16 cellular contexts compared by ENCODE assay signal in genomic region chr2:88540346-88540745, GRCh38.
DNase-seq lines count a peak whose midpoint lies in the region; ATAC-seq, FAIRE-seq and TF ChIP-seq lines count a peak whose summit lies in the region.
"Had no signal": no experiment of that assay in that cellular context is flagged by ENCODE, and none has a peak within 500 bp of the region (broad histone marks: within the 10 kb centered on the region; RNA-seq: fewer than 3 reads in every experiment).

No MANE protein-coding gene starts in this region.

- POLR2A ChIA-PET in RWPE1 (lab: Yijun Ruan, JAX; ENCODE audit: low non-redundant PET), result no interaction called here

- no peak for TF ChIP-seq CTCF in RWPE1 (conservative IDR thresholded peaks at IDR 0.05; ENCODE audit: low read depth)

- CTCF ChIA-PET in RWPE1 (lab: Yijun Ruan, JAX), result no interaction called here

- H3K27ac ChIP-seq in RWPE1, result no peak overlapping the region
- H3K27ac ChIP-seq: WERI-Rb-1 had no signal

- no peak for FAIRE-seq in H54 (lab: Jason Lieb, UNC)
- FAIRE-seq: GM18507 had no signal

- no peak for TF ChIP-seq POLR2A in H54 (IDR thresholded peaks at IDR 0.05; ENCODE audit: low read depth, low read length)

- no peak for ATAC-seq in HG03565 (IDR thresholded peaks at IDR 0.05; ENCODE audit: unreplicated experiment)
- ATAC-seq: CD8-positive, alpha-beta T cell; naive thymus-derived CD4-positive, alpha-beta T cell had no signal

- no peak overlapping the region for H3K4me3 ChIP-seq in skeletal muscle cell (ENCODE audit: low read depth, low read length)

- peak; percentile 38 for DNase-seq in H54 (ENCODE audit: insufficient read length, low spot score)
- peak; percentile 78 for DNase-seq in RWPE1 (ENCODE audit: low spot score)
- DNase-seq in fibroblast of gingiva (ENCODE audit: low read depth), result peak; percentile 57
- DNase-seq in skeletal muscle cell (ENCODE audit: low read depth), result peak; percentile 28
- no peak for DNase-seq in activated effector memory CD4-positive, alpha-beta T cell treated with Interleukin-2 at 50 U/mL for 16 hours
- no peak for DNase-seq in NCI-H226
- DNase-seq: activated naive CD4-positive, alpha-beta T cell treated with Interleukin-2 at 50 U/mL for 16 hours; caudate nucleus; CD8-positive, alpha-beta T cell; hippocampal formation; naive thymus-derived CD4-positive, alpha-beta T cell; NCI-H1417 treated with DMSO at 0.1 percent for 48 hours; NCI-H2227 treated with DMSO at 0.1 percent for 48 hours; WERI-Rb-1 had no signal

Comparison
In these comparisons a context has a peak if more than half of its experiments do, and no peak if none do; other contexts are left out.
1. DNase-seq: peak in H54 (single experiment), RWPE1 (single experiment), fibroblast of gingiva (single experiment) and skeletal muscle cell (single experiment); none in activated effector memory CD4-positive, alpha-beta T cell treated with Interleukin-2 at 50 U/mL for 16 hours (single experiment) and NCI-H226 (single experiment).